In genomic region chr12:94813314-94813713, GRCh38 we compare ENCODE assay signal across 1 cellular context.
A peak's percentile ranks its signal among the peaks of the same experiment; 100 is the strongest.
TF ChIP-seq lines count a peak whose summit lies in the region.

No MANE protein-coding gene starts in this region.

TF ChIP-seq in HEK293, 187 proteins besides CTCF, POLR2A, EP300 and RAD21 (continued from another document and continues in another):
- TF ChIP-seq ZNF362 (tag by site-specific recombination; IDR thresholded peaks at IDR 0.05) (no peak), ZNF366 (tag by site-specific recombination; conservative IDR thresholded peaks at IDR 0.05) (no peak), SCRT1 (tag by site-specific recombination; IDR thresholded peaks at IDR 0.05; ENCODE audit: borderline replicate concordance) (no peak), ZNF530 (tag by site-specific recombination; IDR thresholded peaks at IDR 0.05; ENCODE audit: low read depth) (no peak), ZIC2 (tag by site-specific recombination; IDR thresholded peaks at IDR 0.05) (no peak), ZNF510 (tag by site-specific recombination; IDR thresholded peaks at IDR 0.05; ENCODE audit: insufficient replicate concordance) (peak; percentile 64), SCRT2 (tag by site-specific recombination; IDR thresholded peaks at IDR 0.05) (no peak), ZNF600 (tag by site-specific recombination; IDR thresholded peaks at IDR 0.05) (no peak), ZNF473 (tag by site-specific recombination; IDR thresholded peaks at IDR 0.05) (no peak), ZNF558 (tag by site-specific recombination; IDR thresholded peaks at IDR 0.05) (peak; percentile 100), ZNF704 (tag by site-specific recombination; IDR thresholded peaks at IDR 0.05) (no peak), ZNF658 (tag by site-specific recombination; IDR thresholded peaks at IDR 0.05) (no peak), TRIM28 (IDR thresholded peaks at IDR 0.05; ENCODE audit: borderline replicate concordance, low read length) (peak; percentile 96), ZNF560 (tag by site-specific recombination; IDR thresholded peaks at IDR 0.05; ENCODE audit: borderline replicate concordance) (no peak), ZNF426 (tag by site-specific recombination; IDR thresholded peaks at IDR 0.05) (no peak), ZBTB7A (tag by site-specific recombination; IDR thresholded peaks at IDR 0.05; ENCODE audit: low read depth) (no peak), ZBTB1 (tag by site-specific recombination; IDR thresholded peaks at IDR 0.05) (no peak), ZBTB20 (tag by site-specific recombination; IDR thresholded peaks at IDR 0.05) (no peak), ZFP37 (tag by site-specific recombination; IDR thresholded peaks at IDR 0.05) (no peak), HOXA7 (CRISPR knock-in tag; IDR thresholded peaks at IDR 0.05; ENCODE audit: borderline replicate concordance) (no peak), YY1 (tag by site-specific recombination; IDR thresholded peaks at IDR 0.05) (no peak), REST (tag by site-specific recombination; IDR thresholded peaks at IDR 0.05) (no peak), ZNF266 (tag by site-specific recombination; IDR thresholded peaks at IDR 0.05; ENCODE audit: low read depth) (no peak), ZNF280D (tag by site-specific recombination; IDR thresholded peaks at IDR 0.05) (peak; percentile 95), ZNF37A (tag by site-specific recombination; IDR thresholded peaks at IDR 0.05) (0 out of 2 replicates have a peak, but pooled peaks have one; percentile 33), ZNF335 (tag by site-specific recombination; conservative IDR thresholded peaks at IDR 0.05) (no peak), ZNF114 (tag by site-specific recombination; IDR thresholded peaks at IDR 0.05) (no peak), ZNF184 (tag by site-specific recombination; IDR thresholded peaks at IDR 0.05) (peak; percentile 72; the same call in 1 of the 2 replicates), ZNF585B (tag by site-specific recombination; IDR thresholded peaks at IDR 0.05) (no peak), ZFP41 (tag by site-specific recombination; IDR thresholded peaks at IDR 0.05; ENCODE audit: borderline replicate concordance) (no peak), ZNF624 (tag by site-specific recombination; IDR thresholded peaks at IDR 0.05) (no peak), KLF8 (tag by site-specific recombination; IDR thresholded peaks at IDR 0.05) (no peak), ZNF629 (tag by site-specific recombination; IDR thresholded peaks at IDR 0.05) (no peak), SP7 (tag by site-specific recombination; IDR thresholded peaks at IDR 0.05) (0 out of 2 replicates have a peak, but pooled peaks have one; percentile 14), ZNF169 (tag by site-specific recombination; IDR thresholded peaks at IDR 0.05) (no peak), ZNF529 (tag by site-specific recombination; IDR thresholded peaks at IDR 0.05; ENCODE audit: insufficient replicate concordance) (peak; percentile 61), ZFP69B (tag by site-specific recombination; IDR thresholded peaks at IDR 0.05) (no peak), ZNF350 (tag by site-specific recombination; IDR thresholded peaks at IDR 0.05) (no peak), ZNF701 (tag by site-specific recombination; IDR thresholded peaks at IDR 0.05) (no peak), ZSCAN30 (tag by site-specific recombination; IDR thresholded peaks at IDR 0.05) (no peak), YY2 (tag by site-specific recombination; IDR thresholded peaks at IDR 0.05) (no peak), ZBTB8A (tag by site-specific recombination; IDR thresholded peaks at IDR 0.05) (no peak), ZNF610 (tag by site-specific recombination; IDR thresholded peaks at IDR 0.05; ENCODE audit: borderline replicate concordance) (0 out of 2 replicates have a peak, but pooled peaks have one; percentile 51), ZNF157 (tag by site-specific recombination; IDR thresholded peaks at IDR 0.05) (no peak), KLF17 (tag by site-specific recombination; IDR thresholded peaks at IDR 0.05) (no peak), ZNF830 (tag by site-specific recombination; IDR thresholded peaks at IDR 0.05; ENCODE audit: low read depth) (no peak), ZNF623 (tag by site-specific recombination; IDR thresholded peaks at IDR 0.05) (no peak), ZNF660 (tag by site-specific recombination; IDR thresholded peaks at IDR 0.05) (no peak), ZNF132 (tag by site-specific recombination; IDR thresholded peaks at IDR 0.05; ENCODE audit: borderline replicate concordance) (no peak), PRDM10 (tag by site-specific recombination; IDR thresholded peaks at IDR 0.05) (no peak), ZNF10 (tag by site-specific recombination; IDR thresholded peaks at IDR 0.05) (no peak), ZSCAN18 (tag by site-specific recombination; IDR thresholded peaks at IDR 0.05) (no peak), ZNF488 (tag by site-specific recombination; IDR thresholded peaks at IDR 0.05) (no peak), ZNF561 (tag by site-specific recombination; IDR thresholded peaks at IDR 0.05; ENCODE audit: borderline replicate concordance) (no peak), ZNF16 (tag by site-specific recombination; IDR thresholded peaks at IDR 0.05; ENCODE audit: low read depth) (no peak), ZNF221 (tag by site-specific recombination; IDR thresholded peaks at IDR 0.05; ENCODE audit: borderline replicate concordance) (no peak)
